Comparison of ENCODE assay signal across 29 cellular contexts in genomic region chr6:83092756-83093399, GRCh38. TPM values are rescaled to one million over a fixed set of nuclear protein-coding genes. Genes with fewer than 3 reads are reported as not detected.
DNase-seq lines count a peak whose midpoint lies in the region; ATAC-seq, FAIRE-seq and TF ChIP-seq lines count a peak whose summit lies in the region.
"Had no signal": no experiment of that assay in that cellular context is flagged by ENCODE, and none has a peak within 500 bp of the region (broad histone marks: within the 10 kb centered on the region; RNA-seq: fewer than 3 reads in every experiment).

No MANE protein-coding gene starts in this region.

- no peak overlapping the region for H3K4me3 Mint-ChIP-seq in astrocyte (ENCODE audit: unreplicated experiment)
- H3K4me3 Mint-ChIP-seq: activated B cell treated with CpG ODN at 0.5 μM for 24 hours; CD4-positive, CD25-positive, alpha-beta regulatory T cell; dendritic cell treated with granulocyte-macrophage colony-stimulating factor and Interleukin-4, amounts not matched to agents 40 ng/mL and 50 ng/mL, for 4 days; neural progenitor cell had no signal

- intact Hi-C loops in IMR-90 (cut with micrococcal nuclease), result no loop called here

- no TSS peak for BruUV-seq in IMR-90 (replicated peaks; lab: Mats Ljungman, UMichigan)

- no peak overlapping the region for H3K23ac ChIP-seq in IMR-90 (ENCODE audit: low read depth, low read length)

- no peaks in the 10 kb centered on the region for H3K9me3 ChIP-seq in IMR-90 (ENCODE audit: control insufficient read depth, insufficient read depth, low read length)
- no peaks in the 10 kb centered on the region for H3K9me3 ChIP-seq in astrocyte (ENCODE audit: insufficient read depth, low read depth, low read length)
- H3K9me3 ChIP-seq: adrenal gland, lower lobe of right lung had no signal

- peak overlapping the region; percentile 67 for H2BK5ac ChIP-seq in IMR-90 (ENCODE audit: low read depth, low read length, poor library complexity, severe bottlenecking)

- H3K36me3 ChIP-seq in IMR-90 (ENCODE audit: control insufficient read depth, insufficient read depth, low read length) (no peaks in the 10 kb centered on the region), astrocyte (ENCODE audit: insufficient read depth, low read length) (no peaks in the 10 kb centered on the region)
- H3K36me3 ChIP-seq: adrenal gland, lower lobe of right lung, neural progenitor cell had no signal

- H2AK5ac ChIP-seq in IMR-90 (ENCODE audit: low read depth, low read length), result no peak overlapping the region

- no peak for TF ChIP-seq POLR2A in IMR-90 (IDR thresholded peaks at IDR 0.05; ENCODE audit: low read depth, low read length)

- H3K79me2 ChIP-seq in astrocyte (ENCODE audit: insufficient read depth, low read length), result peaks cover 13% of the 10 kb centered on the region

- FAIRE-seq in astrocyte (lab: Jason Lieb, UNC), result no peak
- no peak for FAIRE-seq in D721Med (lab: Jason Lieb, UNC)
- FAIRE-seq: bronchial epithelial cell, keratinocyte, urothelium cell line had no signal

- no peak overlapping the region for H2BK120ac ChIP-seq in IMR-90 (ENCODE audit: low read depth, low read length)

- dilution Hi-C loops in IMR-90 (cut with HindIII; ENCODE audit: low sequenced_read_pairs, unreplicated experiment), result no loop called here

- no peak for TF ChIP-seq RAD21 in IMR-90 (IDR thresholded peaks at IDR 0.05; ENCODE audit: low read length)

- no peaks in the 10 kb centered on the region for H3K36me3 Mint-ChIP-seq in astrocyte (ENCODE audit: low read depth, unreplicated experiment)

- H3K9me3 Mint-ChIP-seq in astrocyte (ENCODE audit: unreplicated experiment), result no peaks in the 10 kb centered on the region

- no peak overlapping the region for H3K4ac ChIP-seq in IMR-90 (ENCODE audit: low read depth, low read length)

- H2AK9ac ChIP-seq in IMR-90 (replicated peaks; ENCODE audit: low read depth, low read length, poor library complexity), result no peak overlapping the region

- no peak overlapping the region for H2AFZ ChIP-seq in IMR-90 (replicated peaks; ENCODE audit: low read length, poor library complexity)
- H2AFZ ChIP-seq in astrocyte (ENCODE audit: low read depth, low read length), result no peak overlapping the region
- H2AFZ ChIP-seq: neural progenitor cell had no signal

- no peak overlapping the region for H3K14ac ChIP-seq in IMR-90 (replicated peaks; ENCODE audit: low read depth, low read length)

- H3K9ac ChIP-seq in IMR-90 (ENCODE audit: low read depth, low read length), result no peak overlapping the region
- H3K9ac ChIP-seq in astrocyte (ENCODE audit: low read length), result no peak overlapping the region
- H3K9ac ChIP-seq: neural progenitor cell had no signal

- H2BK20ac ChIP-seq in IMR-90 (ENCODE audit: low read depth, low read length), result no peak overlapping the region

- H3K9me1 ChIP-seq in IMR-90 (ENCODE audit: insufficient read depth, low read length), result no peaks in the 10 kb centered on the region

- peaks cover 12% of the 10 kb centered on the region for H3K4me1 Mint-ChIP-seq in astrocyte (ENCODE audit: low read depth, unreplicated experiment)
- H3K4me1 Mint-ChIP-seq: neural progenitor cell had no signal

- H4K20me1 ChIP-seq in IMR-90 (ENCODE audit: insufficient read depth, low read length) (peaks cover 3% of the 10 kb centered on the region; the same call in 1 of the 2 replicates), astrocyte (ENCODE audit: insufficient read depth, low read length) (no peaks in the 10 kb centered on the region)

- H3K4me3 ChIP-seq in IMR-90 (ENCODE audit: insufficient read depth, low read depth, low read length), result no peak overlapping the region
- no peak overlapping the region for H3K4me3 ChIP-seq in astrocyte (ENCODE audit: insufficient read depth, low read depth, low read length)
- H3K4me3 ChIP-seq: adrenal gland, lower lobe of right lung, neural progenitor cell, skin epidermis had no signal

- POLR2A ChIA-PET in IMR-90 (lab: Charles Lee; ENCODE audit: unreplicated experiment), result no interaction called here

- ATAC-seq in IMR-90 (ENCODE audit: low read depth), result peak; percentile 94
- ATAC-seq in GM21528 (IDR thresholded peaks at IDR 0.05; ENCODE audit: low FRiP score, unreplicated experiment), result no peak
- no peak for ATAC-seq in HG03025 (IDR thresholded peaks at IDR 0.05; ENCODE audit: low FRiP score, unreplicated experiment)

- no peak overlapping the region for H4K5ac ChIP-seq in IMR-90 (ENCODE audit: low read depth, low read length)

- no peak for TF ChIP-seq CTCF in AG09319 (IDR thresholded peaks at IDR 0.05; ENCODE audit: low read depth, low read length)
- no peak for TF ChIP-seq CTCF in IMR-90 (conservative IDR thresholded peaks at IDR 0.05; ENCODE audit: low read depth, low read length)
- TF ChIP-seq CTCF in astrocyte (IDR thresholded peaks at IDR 0.05; ENCODE audit: insufficient read depth, low read depth, low read length), result no peak
- TF ChIP-seq CTCF in D721Med (IDR thresholded peaks at IDR 0.05; ENCODE audit: insufficient read depth, missing control alignments), result no peak

- peak; percentile 5 for DNase-seq in AG09319 (ENCODE audit: extremely low read depth, low read depth)
- DNase-seq in IMR-90, result peak; percentile 78
- peak; percentile 58 for DNase-seq in astrocyte (ENCODE audit: low read depth)
- DNase-seq in hepatic stellate cell (ENCODE audit: low spot score), result peak; percentile 27
- DNase-seq in activated naive CD4-positive, alpha-beta T cell treated with anti-CD3 and anti-CD28 coated beads, Interleukin-2, amount 50 U/mL, for 16 hours, result no peak
- no peak for DNase-seq in D721Med (ENCODE audit: insufficient read length, low spot score)
- DNase-seq: ACHN; activated B cell treated with CpG ODN at 0.5 μM for 24 hours; activated CD4-positive, alpha-beta T cell treated with anti-CD3 and anti-CD28 coated beads, Interleukin-2, amount 50 U/mL, for 48 hours; activated effector memory CD4-positive, alpha-beta T cell treated with anti-CD3 and anti-CD28 coated beads, Interleukin-2, amount 50 U/mL, for 16 hours; adrenal gland; CD4-positive, CD25-positive, alpha-beta regulatory T cell; foreskin melanocyte; GDM1; hypothalamus; lower lobe of right lung; NCI-H1417 treated with DMSO at 0.1 percent for 48 hours; stimulated activated CD4-positive, alpha-beta T cell treated with anti-CD3 and anti-CD28 coated beads, Interleukin-1b, Interleukin-23, amount 100 ng/mL, for 48 hours; substantia nigra; T1000 had no signal

- no peak overlapping the region for H3K56ac ChIP-seq in IMR-90 (ENCODE audit: extremely low read depth, insufficient read depth, low read length)

- H4K8ac ChIP-seq in IMR-90 (ENCODE audit: low read depth in 2 of 2, low read length in 2 of 2), result no peak overlapping the region

- H3K18ac ChIP-seq in IMR-90 (ENCODE audit: low read depth, low read length), result no peak overlapping the region

- H3K27me3 Mint-ChIP-seq in astrocyte (ENCODE audit: low read depth, unreplicated experiment), result no peaks in the 10 kb centered on the region
- H3K27me3 Mint-ChIP-seq: activated B cell treated with CpG ODN at 0.5 μM for 24 hours; CD4-positive, CD25-positive, alpha-beta regulatory T cell; dendritic cell treated with granulocyte-macrophage colony-stimulating factor and Interleukin-4, amounts not matched to agents 40 ng/mL and 50 ng/mL, for 4 days had no signal

- H3K27ac ChIP-seq in IMR-90 (ENCODE audit: insufficient read depth, low read length) (no peak overlapping the region), astrocyte (ENCODE audit: low read depth, low read length) (no peak overlapping the region)
- H3K27ac ChIP-seq: adrenal gland, lower lobe of right lung, neural progenitor cell, RWPE1, skin epidermis had no signal

- in situ Hi-C loops in IMR-90 (cut with MboI; ENCODE audit: low sequenced_read_pairs), result no loop called here

- H3K4me1 ChIP-seq in IMR-90 (ENCODE audit: control insufficient read depth, insufficient read depth, low read length), result no peaks in the 10 kb centered on the region; the same call in 1 of the 2 replicates
- H3K4me1 ChIP-seq in astrocyte (ENCODE audit: insufficient read depth, low read length), result no peaks in the 10 kb centered on the region
- H3K4me1 ChIP-seq: neural progenitor cell had no signal

- CTCF ChIA-PET in IMR-90 (lab: Yijun Ruan, JAX), result no interaction called here

- H3K27me3 ChIP-seq in IMR-90 (ENCODE audit: control insufficient read depth, insufficient read depth, low read length), result no peaks in the 10 kb centered on the region
- no peaks in the 10 kb centered on the region for H3K27me3 ChIP-seq in astrocyte (ENCODE audit: insufficient read depth, low read length)
- H3K27me3 ChIP-seq: adrenal gland, neural progenitor cell had no signal

- H2BK15ac ChIP-seq in IMR-90 (ENCODE audit: low read depth, low read length), result no peak overlapping the region

- peaks cover 4 to 15% of the 10 kb centered on the region in 2 experiments; a peak in 3 of 4 replicates for H3K79me1 ChIP-seq in IMR-90 (ENCODE audit: low read depth in 1 of 2, low read length in 2 of 2)

- no peak overlapping the region for H3K27ac Mint-ChIP-seq in astrocyte (ENCODE audit: unreplicated experiment)
- H3K27ac Mint-ChIP-seq: activated B cell treated with CpG ODN at 0.5 μM for 24 hours; CD4-positive, CD25-positive, alpha-beta regulatory T cell; dendritic cell treated with granulocyte-macrophage colony-stimulating factor and Interleukin-4, amounts not matched to agents 40 ng/mL and 50 ng/mL, for 4 days; neural progenitor cell had no signal

- WGBS in IMR-90 (ENCODE audit: extremely low coverage in 2 of 2, insufficient read length in 1 of 2), 2 experiments, result no CpG with 5 or more reads among the region's 3 CpGs

- H3K4me2 ChIP-seq in IMR-90 (ENCODE audit: low read depth, low read length), result peak overlapping the region; percentile 39; the same call in 1 of the 2 replicates
- no peak overlapping the region for H3K4me2 ChIP-seq in astrocyte (ENCODE audit: low read length)
- H3K4me2 ChIP-seq: neural progenitor cell had no signal

- no peak overlapping the region for H4K91ac ChIP-seq in IMR-90 (ENCODE audit: insufficient read depth, low read depth, low read length)

RNA-seq across cellular contexts. Expression of gene DOP1A, which starts 25.4 kb away (rescaled TPM):
- total RNA-seq in IMR-90 (2012; rRNA removed) (32.4 and 35.8 TPM in 2 replicates), astrocyte (13.0 and 14.2 TPM in 2 replicates)
- polyA plus RNA-seq in IMR-90 (2012; rRNA removed), result 4.2 and 6.0 TPM in 2 replicates
- polyA plus RNA-seq in IMR-90 (2012; cell fraction: cytosol; rRNA removed), result 0.56 and 0.82 TPM in 2 replicates
- polyA plus RNA-seq in IMR-90 (2012; cell fraction: nucleus; rRNA removed; ENCODE audit: low replicate concordance), result 2.6 and 20.8 TPM in 2 replicates

RNA-seq across cellular contexts. Expression of gene UBE3D, which starts 27.2 kb away (rescaled TPM):
- total RNA-seq in IMR-90 (2012; rRNA removed) (6.3 and 6.7 TPM in 2 replicates), astrocyte (6.8 and 7.4 TPM in 2 replicates)
- 2.7 and 3.2 TPM in 2 replicates for polyA plus RNA-seq in IMR-90 (2012; rRNA removed)
- polyA plus RNA-seq in IMR-90 (2012; cell fraction: cytosol; rRNA removed), result 1.3 and 1.6 TPM in 2 replicates
- 1.5 and 4.0 TPM in 2 replicates for polyA plus RNA-seq in IMR-90 (2012; cell fraction: nucleus; rRNA removed; ENCODE audit: low replicate concordance)

Comparison
In these comparisons a context has a peak if more than half of its experiments do, and no peak if none do; other contexts are left out.
1. DNase-seq: peak in AG09319 (single experiment), IMR-90 (single experiment), astrocyte (single experiment) and hepatic stellate cell (single experiment); none in activated naive CD4-positive, alpha-beta T cell treated with anti-CD3 and anti-CD28 coated beads, Interleukin-2, amount 50 U/mL, for 16 hours (single experiment) and D721Med (single experiment).